ENCODE assay signal across 1 cellular context in the genomic region with DNA sequence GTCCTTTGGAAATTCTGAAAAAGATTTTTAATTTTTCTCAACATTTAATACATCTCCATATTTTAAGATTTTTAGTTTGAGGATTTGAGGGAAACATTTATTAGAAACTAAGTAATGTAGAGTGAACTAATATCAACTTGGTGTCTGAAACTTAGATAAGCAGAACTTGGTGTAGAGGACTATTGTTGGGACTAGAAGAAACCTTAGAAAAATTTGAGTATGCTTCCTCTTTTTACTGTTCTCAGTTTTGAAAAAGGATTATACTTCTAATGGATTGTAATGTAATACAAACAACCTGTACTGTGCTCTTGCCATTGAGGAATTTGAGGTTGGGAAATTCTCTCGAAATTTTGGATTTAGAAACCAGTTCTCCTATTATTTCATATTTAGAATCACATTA.
TF ChIP-seq lines count a peak whose summit lies in the region.

No MANE protein-coding gene starts in this region.

TF ChIP-seq in WTC11, 78 proteins besides CTCF, POLR2A, EP300 and RAD21 (continued from another document):
- TF ChIP-seq, protein P1, sequence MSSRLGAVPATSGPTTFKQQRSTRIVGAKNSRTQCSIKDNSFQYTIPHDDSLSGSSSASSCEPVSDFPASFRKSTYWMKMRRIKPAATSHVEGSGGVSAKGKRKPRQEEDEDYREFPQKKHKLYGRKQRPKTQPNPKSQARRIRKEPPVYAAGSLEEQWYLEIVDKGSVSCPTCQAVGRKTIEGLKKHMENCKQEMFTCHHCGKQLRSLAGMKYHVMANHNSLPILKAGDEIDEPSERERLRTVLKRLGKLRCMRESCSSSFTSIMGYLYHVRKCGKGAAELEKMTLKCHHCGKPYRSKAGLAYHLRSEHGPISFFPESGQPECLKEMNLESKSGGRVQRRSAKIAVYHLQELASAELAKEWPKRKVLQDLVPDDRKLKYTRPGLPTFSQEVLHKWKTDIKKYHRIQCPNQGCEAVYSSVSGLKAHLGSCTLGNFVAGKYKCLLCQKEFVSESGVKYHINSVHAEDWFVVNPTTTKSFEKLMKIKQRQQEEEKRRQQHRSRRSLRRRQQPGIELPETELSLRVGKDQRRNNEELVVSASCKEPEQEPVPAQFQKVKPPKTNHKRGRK (CRISPR knock-in tag; IDR thresholded peaks at IDR 0.05; ENCODE audit: borderline replicate concordance): no peak
- TF ChIP-seq GRHL2 (CRISPR knock-in tag; IDR thresholded peaks at IDR 0.05; ENCODE audit: insufficient replicate concordance, severe bottlenecking): no peak
- no peak for TF ChIP-seq NR1H2 (CRISPR knock-in tag; IDR thresholded peaks at IDR 0.05)
- TF ChIP-seq, protein P2, sequence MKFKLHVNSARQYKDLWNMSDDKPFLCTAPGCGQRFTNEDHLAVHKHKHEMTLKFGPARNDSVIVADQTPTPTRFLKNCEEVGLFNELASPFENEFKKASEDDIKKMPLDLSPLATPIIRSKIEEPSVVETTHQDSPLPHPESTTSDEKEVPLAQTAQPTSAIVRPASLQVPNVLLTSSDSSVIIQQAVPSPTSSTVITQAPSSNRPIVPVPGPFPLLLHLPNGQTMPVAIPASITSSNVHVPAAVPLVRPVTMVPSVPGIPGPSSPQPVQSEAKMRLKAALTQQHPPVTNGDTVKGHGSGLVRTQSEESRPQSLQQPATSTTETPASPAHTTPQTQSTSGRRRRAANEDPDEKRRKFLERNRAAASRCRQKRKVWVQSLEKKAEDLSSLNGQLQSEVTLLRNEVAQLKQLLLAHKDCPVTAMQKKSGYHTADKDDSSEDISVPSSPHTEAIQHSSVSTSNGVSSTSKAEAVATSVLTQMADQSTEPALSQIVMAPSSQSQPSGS (CRISPR knock-in tag; IDR thresholded peaks at IDR 0.05; ENCODE audit: borderline replicate concordance, low read depth): no peak
